Comparison of ENCODE assay signal across 8 cellular contexts in genomic region chr4:42151568-42152506, GRCh38. TPM values are rescaled to one million over a fixed set of nuclear protein-coding genes. Genes with fewer than 3 reads are reported as not detected.
DNase-seq lines count a peak whose midpoint lies in the region; ATAC-seq lines count a peak whose summit lies in the region.

No MANE protein-coding gene starts in this region.

- H3K4me1 ChIP-seq in ES-I3 (ENCODE audit: insufficient read depth, low read length), result no peaks in the 10 kb centered on the region
- peaks cover 3 to 6% of the 10 kb centered on the region in 2 donors for H3K4me1 ChIP-seq in esophagus (ENCODE audit: control insufficient read depth in 2 of 2, insufficient read depth in 2 of 2, low read length in 1 of 2)

- intact Hi-C loops in posterior cingulate gyrus (cut with DNase I), result no loop called here

- no peak overlapping the region for H3K27ac Mint-ChIP-seq in T-helper 2 cell treated with Interferon-gamma antibody and Interleukin-4, amounts not matched to agents 5 μg/mL and 100 μg/mL, for 36 hours

- no peaks in the 10 kb centered on the region for H3K9me3 Mint-ChIP-seq in T-helper 2 cell treated with Interferon-gamma antibody and Interleukin-4, amounts not matched to agents 5 μg/mL and 100 μg/mL, for 36 hours

- peaks cover 1% of the 10 kb centered on the region for H3K36me3 Mint-ChIP-seq in T-helper 2 cell treated with Interferon-gamma antibody and Interleukin-4, amounts not matched to agents 5 μg/mL and 100 μg/mL, for 36 hours (ENCODE audit: low read depth)

- no peak overlapping the region for H3K27ac ChIP-seq in esophagus (ENCODE audit: low read depth in 2 of 2, low read length in 1 of 2)

- H3K9ac ChIP-seq in ES-I3 (ENCODE audit: low read depth, low read length), result peak overlapping the region; percentile 77

- peaks cover 3% of the 10 kb centered on the region for H3K4me1 Mint-ChIP-seq in T-helper 2 cell treated with Interferon-gamma antibody and Interleukin-4, amounts not matched to agents 5 μg/mL and 100 μg/mL, for 36 hours (ENCODE audit: low read depth)

- H3K36me3 ChIP-seq in ES-I3 (ENCODE audit: insufficient read depth, low read length) (no peaks in the 10 kb centered on the region), esophagus (ENCODE audit: control insufficient read depth in 2 of 2, insufficient read depth in 2 of 2, low read length in 1 of 2) (no peaks in the 10 kb centered on the region)

- peaks cover 0 to 27% of the 10 kb centered on the region in 2 donors for H3K27me3 ChIP-seq in esophagus (ENCODE audit: control insufficient read depth in 1 of 2, insufficient read depth in 2 of 2, low read length in 2 of 2)

- ATAC-seq in GM19468 (IDR thresholded peaks at IDR 0.05; ENCODE audit: extremely low read depth, unreplicated experiment) (peak; percentile 42), HG03565 (IDR thresholded peaks at IDR 0.05; ENCODE audit: unreplicated experiment) (peak; percentile 43)

- H3K27me3 Mint-ChIP-seq in T-helper 2 cell treated with Interferon-gamma antibody and Interleukin-4, amounts not matched to agents 5 μg/mL and 100 μg/mL, for 36 hours (ENCODE audit: low read depth), result peaks cover 50% of the 10 kb centered on the region

- DNase-seq in T-helper 2 cell treated with Interferon-gamma antibody and Interleukin-4, amounts not matched to agents 5 μg/mL and 100 μg/mL, for 36 hours (ENCODE audit: low spot score), result no peak
- DNase-seq in posterior cingulate gyrus (peak in 7 of 10 donors; percentile 30 to 89 (median 36)), NCI-H1048 (lab: John Stamatoyannopoulos, UW) (no peak)
- no peak for DNase-seq in stimulated activated naive CD4-positive, alpha-beta T cell (lab: John Stamatoyannopoulos, UW)

- peak overlapping the region; percentile 39 to 46 for H3K4me3 ChIP-seq in esophagus (ENCODE audit: low read depth in 1 of 2, low read length in 2 of 2)

- WGBS in esophagus, 2 donors, result 0 to 1% methylated on average over 89 to 122 of the region's 122 CpGs

- no peaks in the 10 kb centered on the region for H3K9me3 ChIP-seq in ES-I3 (ENCODE audit: control insufficient read depth, insufficient read depth, low read length)
- H3K9me3 ChIP-seq in esophagus (ENCODE audit: control insufficient read depth in 2 of 2, insufficient read depth in 1 of 2, low read depth in 1 of 2, low read length in 1 of 2), result no peaks in the 10 kb centered on the region

- peak overlapping the region; percentile 38 for H3K4me3 Mint-ChIP-seq in T-helper 2 cell treated with Interferon-gamma antibody and Interleukin-4, amounts not matched to agents 5 μg/mL and 100 μg/mL, for 36 hours

RNA-seq across cellular contexts. Expression of gene BEND4, which starts 0.6 kb away (rescaled TPM):
- polyA plus RNA-seq in esophagus, result under 1 TPM in 1 of 2 donors, not detected in 1; under 0.01 TPM

Comparison
In these comparisons a context has a peak if more than half of its experiments do, and no peak if none do; other contexts are left out.
1. DNase-seq: peak in posterior cingulate gyrus (7 of 10); none in T-helper 2 cell treated with Interferon-gamma antibody and Interleukin-4, amounts not matched to agents 5 μg/mL and 100 μg/mL, for 36 hours (single experiment), NCI-H1048 (single experiment) and stimulated activated naive CD4-positive, alpha-beta T cell (0 of 6).